9 cellular contexts compared by ENCODE assay signal in genomic region chr5:96601811-96602244, GRCh38.
DNase-seq lines count a peak whose midpoint lies in the region; ATAC-seq, FAIRE-seq and TF ChIP-seq lines count a peak whose summit lies in the region.
"Had no signal": no experiment of that assay in that cellular context is flagged by ENCODE, and none has a peak within 500 bp of the region (broad histone marks: within the 10 kb centered on the region; RNA-seq: fewer than 3 reads in every experiment).

No MANE protein-coding gene starts in this region.

- H3K9me3 ChIP-seq in fibroblast of lung (ENCODE audit: control insufficient read depth, insufficient read depth, low read depth, low read length) (no peaks in the 10 kb centered on the region), neural progenitor cell (ENCODE audit: low read depth) (no peaks in the 10 kb centered on the region)

- FAIRE-seq in D721Med (lab: Jason Lieb, UNC), result peak; percentile 29

- no peak overlapping the region for H3K27ac Mint-ChIP-seq in neural progenitor cell
- H3K27ac Mint-ChIP-seq: activated naive CD4-positive, alpha-beta T cell treated with anti-CD3 and anti-CD28 coated beads, Interleukin-2, amount 50 U/mL, for 24 hours had no signal

- H2AFZ ChIP-seq in fibroblast of lung (ENCODE audit: low read length), result peak overlapping the region; percentile 16
- no peak overlapping the region for H2AFZ ChIP-seq in neural progenitor cell (replicated peaks)

- H4K20me1 ChIP-seq in fibroblast of lung (ENCODE audit: control insufficient read depth, extremely low read depth, insufficient read depth, low read length), result no peaks in the 10 kb centered on the region
- no peaks in the 10 kb centered on the region for H4K20me1 ChIP-seq in neural progenitor cell (ENCODE audit: low read depth)

- H3K4me3 ChIP-seq in fibroblast of lung (replicated peaks in 1 of 4; ENCODE audit: control extremely low read depth in 1 of 4, insufficient read depth in 1 of 4, low read depth in 3 of 4, low read length in 4 of 4) (no peak overlapping the region), neural progenitor cell (no peak overlapping the region)

- H3K9ac ChIP-seq in fibroblast of lung (ENCODE audit: insufficient read depth, low read length) (no peak overlapping the region), neural progenitor cell (no peak overlapping the region)

- intact Hi-C loops in posterior vena cava (cut with DNase I), result loop anchor here in 1 of 2 donors (5.0 kb wide), 1 partner anchor 260 kb away; no protein-coding TSS in a partner anchor

- H3K4me2 ChIP-seq in fibroblast of lung (ENCODE audit: extremely low read depth, insufficient read depth, low read length), result no peak overlapping the region
- no peak overlapping the region for H3K4me2 ChIP-seq in neural progenitor cell

- H3K27me3 ChIP-seq in fibroblast of lung (ENCODE audit: control insufficient read depth, insufficient read depth, low read length), result no peaks in the 10 kb centered on the region
- no peaks in the 10 kb centered on the region for H3K27me3 ChIP-seq in neural progenitor cell

- no peaks in the 10 kb centered on the region for H3K36me3 Mint-ChIP-seq in neural progenitor cell
- H3K36me3 Mint-ChIP-seq: activated naive CD4-positive, alpha-beta T cell treated with anti-CD3 and anti-CD28 coated beads, Interleukin-2, amount 50 U/mL, for 24 hours had no signal

- DNase-seq in D721Med (ENCODE audit: insufficient read length, low spot score) (peak; percentile 24), HS-27A (ENCODE audit: low read depth) (peak; percentile 30), NOMO-1 treated with DMSO at 0.1 percent for 48 hours (lab: John Stamatoyannopoulos, UW; ENCODE audit: unreplicated experiment) (peak; percentile 45), activated T-cell treated with anti-CD3 and anti-CD28 coated beads for 24 hours (ENCODE audit: low read depth) (peak; percentile 51), fibroblast of lung (ENCODE audit: low read depth in 2 of 2) (peak; percentile 49 to 83), neural progenitor cell (ENCODE audit: low spot score) (peak; percentile 76), posterior vena cava (ENCODE audit: low spot score) (no peak)

- peaks cover 8% of the 10 kb centered on the region for H3K9me3 Mint-ChIP-seq in neural progenitor cell
- H3K9me3 Mint-ChIP-seq: activated naive CD4-positive, alpha-beta T cell treated with anti-CD3 and anti-CD28 coated beads, Interleukin-2, amount 50 U/mL, for 24 hours had no signal

- peak; percentile 83 for ATAC-seq in GM19463 (IDR thresholded peaks at IDR 0.05; ENCODE audit: unreplicated experiment)

- peaks cover 4% of the 10 kb centered on the region for H3K4me1 Mint-ChIP-seq in neural progenitor cell

- H3F3A ChIP-seq in neural progenitor cell (ENCODE audit: low read depth), result no peaks in the 10 kb centered on the region

- H3K4me3 Mint-ChIP-seq in neural progenitor cell, result no peak overlapping the region
- H3K4me3 Mint-ChIP-seq: activated naive CD4-positive, alpha-beta T cell treated with anti-CD3 and anti-CD28 coated beads, Interleukin-2, amount 50 U/mL, for 24 hours had no signal

- H3K4me1 ChIP-seq in fibroblast of lung (ENCODE audit: control insufficient read depth, extremely low read depth, insufficient read depth, low read length) (no peaks in the 10 kb centered on the region), neural progenitor cell (no peaks in the 10 kb centered on the region)

- TF ChIP-seq CTCF in D721Med (IDR thresholded peaks at IDR 0.05; ENCODE audit: insufficient read depth, missing control alignments) (peak; percentile 87), fibroblast of lung (conservative IDR thresholded peaks at IDR 0.05 in 1 of 2, IDR thresholded peaks at IDR 0.05 in 1 of 2; ENCODE audit: low read depth in 1 of 2, low read length in 2 of 2) (peak; percentile 79 to 83), neural progenitor cell (IDR thresholded peaks at IDR 0.05) (peak; percentile 82)

- H3K27ac ChIP-seq in fibroblast of lung (ENCODE audit: insufficient read depth, low read length) (no peak overlapping the region), neural progenitor cell (no peak overlapping the region)

- H3K36me3 ChIP-seq in fibroblast of lung (ENCODE audit: control insufficient read depth, insufficient read depth, low read length) (no peaks in the 10 kb centered on the region), neural progenitor cell (no peaks in the 10 kb centered on the region)

- no peaks in the 10 kb centered on the region for H3K79me2 ChIP-seq in fibroblast of lung (ENCODE audit: control insufficient read depth, insufficient read depth, low read length)
- H3K79me2 ChIP-seq in neural progenitor cell (ENCODE audit: low read depth), result no peaks in the 10 kb centered on the region

- H3K27me3 Mint-ChIP-seq in neural progenitor cell (ENCODE audit: insufficient read depth, low read depth), result peaks cover 7% of the 10 kb centered on the region
